Comparison of ENCODE assay signal across 7 cellular contexts in genomic region chr2:196798980-196799379, GRCh38. TPM values are rescaled to one million over a fixed set of nuclear protein-coding genes. Genes with fewer than 3 reads are reported as not detected.
DNase-seq lines count a peak whose midpoint lies in the region; ATAC-seq and TF ChIP-seq lines count a peak whose summit lies in the region.

No MANE protein-coding gene starts in this region.

- intact Hi-C loops in body of pancreas (cut with DNase I) (no loop called here), uterus (cut with DNase I; ENCODE audit: low total_unique reads) (no loop called here)

- H3K27me3 ChIP-seq in body of pancreas (no peaks in the 10 kb centered on the region), uterus (no peaks in the 10 kb centered on the region)

- H3K27ac ChIP-seq in body of pancreas, result peak overlapping the region in 3 of 4 donors; percentile 58
- peak overlapping the region; percentile 81 to 83 for H3K27ac ChIP-seq in uterus

- H3K36me3 ChIP-seq in body of pancreas (replicated peaks in 1 of 2; ENCODE audit: insufficient read depth in 1 of 2, low read depth in 2 of 2) (peaks cover 0 to 3% of the 10 kb centered on the region in 2 donors), uterus (no peaks in the 10 kb centered on the region)

- TF ChIP-seq CTCF in body of pancreas (IDR thresholded peaks at IDR 0.05) (no peak), uterus (IDR thresholded peaks at IDR 0.05) (no peak)

- 4 to 8% methylated on average over 10 of the region's 10 CpGs for WGBS in body of pancreas, 2 donors

- H3K9me3 ChIP-seq in body of pancreas, result no peaks in the 10 kb centered on the region
- no peaks in the 10 kb centered on the region for H3K9me3 ChIP-seq in uterus

- TF ChIP-seq POLR2A in body of pancreas (IDR thresholded peaks at IDR 0.05), result no peak
- TF ChIP-seq POLR2A in uterus (IDR thresholded peaks at IDR 0.05), result no peak

- DNase-seq in body of pancreas (no peak), lung microvascular endothelial cell (ENCODE audit: low read depth in 2 of 2) (peak; percentile 32 to 33), uterus (no peak), dedifferentiated amniotic fluid mesenchymal stem cell (ENCODE audit: extremely low spot score) (no peak), cerebellum (ENCODE audit: low spot score) (no peak)

- peak; percentile 4 for ATAC-seq in GM18867 (IDR thresholded peaks at IDR 0.05; ENCODE audit: unreplicated experiment)
- ATAC-seq in HG03354 (IDR thresholded peaks at IDR 0.05; ENCODE audit: poor library complexity, severe bottlenecking, unreplicated experiment), result peak; percentile 23
- no peak for ATAC-seq in body of pancreas

- H3K4me1 ChIP-seq in body of pancreas, result peaks cover 4% of the 10 kb centered on the region
- peaks cover 0 to 9% of the 10 kb centered on the region in 2 donors for H3K4me1 ChIP-seq in uterus

- H3K4me3 ChIP-seq in body of pancreas, result peak overlapping the region; percentile 45 to 86
- H3K4me3 ChIP-seq in uterus, result peak overlapping the region; percentile 54 to 80

RNA-seq across cellular contexts. Expression of gene GTF3C3, which starts 0.5 kb away (rescaled TPM):
- total RNA-seq in body of pancreas (10 to 100 TPM; 12.9 to 23.6 TPM), lung microvascular endothelial cell (37.3 and 38.6 TPM in 2 replicates), uterus (10 to 100 TPM; 17.4 to 76.9 (median 25.4) TPM), cerebellum (58.2 TPM)

RNA-seq across cellular contexts. Expression of gene C2orf66, which starts 10.2 kb away (rescaled TPM):
- total RNA-seq in body of pancreas (under 1 TPM; 0.33 to 0.78 TPM), lung microvascular endothelial cell (not detected in 2 replicates), uterus (under 1 TPM in 1 of 4 donors, not detected in 3; 0.21 TPM), cerebellum (1.8 TPM)

Comparison
In these comparisons a context has a peak if more than half of its experiments do, and no peak if none do; other contexts are left out.
1. DNase-seq: peak in lung microvascular endothelial cell (2 of 2); none in body of pancreas (0 of 4), uterus (0 of 2), dedifferentiated amniotic fluid mesenchymal stem cell (single experiment) and cerebellum (single experiment).